1 cellular context compared by ENCODE assay signal in the genomic region with DNA sequence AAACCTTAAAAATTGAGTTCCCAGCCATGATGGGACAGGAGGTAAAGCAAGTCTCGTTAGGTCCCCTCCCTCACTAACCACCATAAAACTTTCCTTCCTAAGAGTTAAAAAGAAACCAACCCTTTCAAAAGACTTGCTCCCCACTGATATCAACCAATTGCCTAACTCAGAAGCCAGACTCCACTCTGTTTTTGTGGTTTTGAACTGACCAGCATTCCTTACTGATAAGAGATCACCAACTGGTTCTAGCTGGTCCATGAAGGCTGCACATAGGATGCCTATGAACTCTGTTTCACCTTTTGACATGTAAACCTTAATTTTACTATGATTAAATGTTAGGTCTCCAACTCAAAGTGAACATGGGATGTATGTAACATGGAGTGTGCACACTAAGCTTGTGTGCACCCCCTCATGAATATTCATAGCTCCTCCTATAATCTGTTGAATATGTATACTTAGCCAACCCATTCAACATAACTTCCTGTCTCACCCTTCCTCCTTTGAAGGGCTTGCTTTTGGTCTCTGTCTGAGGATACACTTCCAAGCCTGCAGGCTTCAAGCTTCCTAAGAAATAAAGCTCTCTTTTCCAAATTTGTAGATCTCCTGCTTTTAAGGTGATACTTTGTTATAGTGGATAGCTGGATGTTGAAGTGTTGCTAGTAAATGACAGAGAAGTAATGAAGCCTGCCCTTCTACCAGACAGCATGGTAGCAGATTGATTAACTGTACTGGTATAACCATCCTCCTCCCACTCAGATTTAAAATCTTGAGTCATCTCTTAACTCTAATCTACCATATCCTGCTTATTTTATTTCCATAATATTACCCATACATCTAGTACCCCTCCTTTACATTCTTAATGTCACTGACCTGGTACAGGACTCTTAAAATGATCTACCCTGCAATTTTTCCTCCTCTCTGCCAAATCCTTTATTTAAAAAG.
TF ChIP-seq lines count a peak whose summit lies in the region.

No MANE protein-coding gene starts in this region.

TF ChIP-seq in WTC11, 78 proteins besides CTCF, POLR2A, EP300 and RAD21 (continued from another document):
- TF ChIP-seq, protein P1, sequence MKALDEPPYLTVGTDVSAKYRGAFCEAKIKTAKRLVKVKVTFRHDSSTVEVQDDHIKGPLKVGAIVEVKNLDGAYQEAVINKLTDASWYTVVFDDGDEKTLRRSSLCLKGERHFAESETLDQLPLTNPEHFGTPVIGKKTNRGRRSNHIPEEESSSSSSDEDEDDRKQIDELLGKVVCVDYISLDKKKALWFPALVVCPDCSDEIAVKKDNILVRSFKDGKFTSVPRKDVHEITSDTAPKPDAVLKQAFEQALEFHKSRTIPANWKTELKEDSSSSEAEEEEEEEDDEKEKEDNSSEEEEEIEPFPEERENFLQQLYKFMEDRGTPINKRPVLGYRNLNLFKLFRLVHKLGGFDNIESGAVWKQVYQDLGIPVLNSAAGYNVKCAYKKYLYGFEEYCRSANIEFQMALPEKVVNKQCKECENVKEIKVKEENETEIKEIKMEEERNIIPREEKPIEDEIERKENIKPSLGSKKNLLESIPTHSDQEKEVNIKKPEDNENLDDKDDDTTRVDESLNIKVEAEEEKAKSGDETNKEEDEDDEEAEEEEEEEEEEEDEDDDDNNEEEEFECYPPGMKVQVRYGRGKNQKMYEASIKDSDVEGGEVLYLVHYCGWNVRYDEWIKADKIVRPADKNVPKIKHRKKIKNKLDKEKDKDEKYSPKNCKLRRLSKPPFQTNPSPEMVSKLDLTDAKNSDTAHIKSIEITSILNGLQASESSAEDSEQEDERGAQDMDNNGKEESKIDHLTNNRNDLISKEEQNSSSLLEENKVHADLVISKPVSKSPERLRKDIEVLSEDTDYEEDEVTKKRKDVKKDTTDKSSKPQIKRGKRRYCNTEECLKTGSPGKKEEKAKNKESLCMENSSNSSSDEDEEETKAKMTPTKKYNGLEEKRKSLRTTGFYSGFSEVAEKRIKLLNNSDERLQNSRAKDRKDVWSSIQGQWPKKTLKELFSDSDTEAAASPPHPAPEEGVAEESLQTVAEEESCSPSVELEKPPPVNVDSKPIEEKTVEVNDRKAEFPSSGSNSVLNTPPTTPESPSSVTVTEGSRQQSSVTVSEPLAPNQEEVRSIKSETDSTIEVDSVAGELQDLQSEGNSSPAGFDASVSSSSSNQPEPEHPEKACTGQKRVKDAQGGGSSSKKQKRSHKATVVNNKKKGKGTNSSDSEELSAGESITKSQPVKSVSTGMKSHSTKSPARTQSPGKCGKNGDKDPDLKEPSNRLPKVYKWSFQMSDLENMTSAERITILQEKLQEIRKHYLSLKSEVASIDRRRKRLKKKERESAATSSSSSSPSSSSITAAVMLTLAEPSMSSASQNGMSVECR (CRISPR knock-in tag; IDR thresholded peaks at IDR 0.05; ENCODE audit: borderline replicate concordance), result no peak
- TF ChIP-seq, protein P2, sequence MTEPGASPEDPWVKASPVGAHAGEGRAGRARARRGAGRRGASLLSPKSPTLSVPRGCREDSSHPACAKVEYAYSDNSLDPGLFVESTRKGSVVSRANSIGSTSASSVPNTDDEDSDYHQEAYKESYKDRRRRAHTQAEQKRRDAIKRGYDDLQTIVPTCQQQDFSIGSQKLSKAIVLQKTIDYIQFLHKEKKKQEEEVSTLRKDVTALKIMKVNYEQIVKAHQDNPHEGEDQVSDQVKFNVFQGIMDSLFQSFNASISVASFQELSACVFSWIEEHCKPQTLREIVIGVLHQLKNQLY (CRISPR knock-in tag; IDR thresholded peaks at IDR 0.05), result no peak
- TF ChIP-seq JUN (CRISPR knock-in tag; IDR thresholded peaks at IDR 0.05) (no peak), NR2C2 (CRISPR knock-in tag; IDR thresholded peaks at IDR 0.05) (no peak)
